Comparison of ENCODE assay signal across 11 cellular contexts in genomic region chr1:94820918-94821317, GRCh38. TPM values are rescaled to one million over a fixed set of nuclear protein-coding genes. Genes with fewer than 3 reads are reported as not detected.
A peak's percentile ranks its signal among the peaks of the same experiment; 100 is the strongest.
DNase-seq lines count a peak whose midpoint lies in the region; ATAC-seq and TF ChIP-seq lines count a peak whose summit lies in the region.
"Had no signal": no experiment of that assay in that cellular context is flagged by ENCODE, and none has a peak within 500 bp of the region (broad histone marks: within the 10 kb centered on the region; RNA-seq: fewer than 3 reads in every experiment).

No MANE protein-coding gene starts in this region.

- ATAC-seq in GM21825 (IDR thresholded peaks at IDR 0.05; ENCODE audit: unreplicated experiment) = no peak

- H3K9me3 ChIP-seq in HUES64 (ENCODE audit: insufficient read depth, low read depth, low read length) = peaks cover 5% of the 10 kb centered on the region; the same call in 1 of the 2 replicates

- DNase-seq in AG04449 (ENCODE audit: low read depth, low spot score) = no peak
- DNase-seq in epithelial cell of esophagus (ENCODE audit: low read depth) = peak; percentile 33
- DNase-seq in germinal center (ENCODE audit: low spot score) = no peak
- DNase-seq in superior temporal gyrus (ENCODE audit: extremely low spot score) = no peak
- no peak for DNase-seq in substantia nigra (lab: John Stamatoyannopoulos, UW)
- DNase-seq: activated effector memory CD4-positive, alpha-beta T cell treated with Interleukin-2 at 50 U/mL for 16 hours; NCI-H524 treated with DMSO at 0.1 percent for 48 hours had no signal

- peak overlapping the region; percentile 86 to 93 (median 91) for H3K27ac Mint-ChIP-seq in nephron

- H3K36me3 ChIP-seq in HUES64 (ENCODE audit: insufficient read depth, low read length) = no peaks in the 10 kb centered on the region

- 76% methylated on average over 6 of the region's 7 CpGs for WGBS in HUES64

- H3K4me1 Mint-ChIP-seq in nephron = peaks cover 45% of the 10 kb centered on the region

- no peak overlapping the region for H3K27ac ChIP-seq in HUES64 (ENCODE audit: low read depth, low read length)
- H3K27ac ChIP-seq in substantia nigra (ENCODE audit: low read depth, low read length, poor library complexity, severe bottlenecking) = no peak overlapping the region

- H3K27me3 Mint-ChIP-seq in nephron (ENCODE audit: low read depth) = peaks cover 13% of the 10 kb centered on the region

- CTCF ChIA-PET in AG04449 (lab: Yijun Ruan, JAX) = interaction anchor here (0.7 to 2.9 kb wide), 4 partner anchors 15 to 230 kb away, joined by 3 to 16 read pairs (median 4); no protein-coding TSS in a partner anchor

- peak overlapping the region; percentile 79; the same call in 1 of the 2 replicates for H3K9ac ChIP-seq in HUES64 (ENCODE audit: low read depth, low read length)

- TF ChIP-seq CTCF in AG04449 (IDR thresholded peaks at IDR 0.05; ENCODE audit: insufficient read depth, low read length, missing control alignments) = no peak
- TF ChIP-seq CTCF in epithelial cell of esophagus (IDR thresholded peaks at IDR 0.05; ENCODE audit: insufficient read depth, low read depth, low read length, missing control alignments) = no peak
- TF ChIP-seq CTCF in nephron (IDR thresholded peaks at IDR 0.05; ENCODE audit: unreplicated experiment in 3 of 3) = no peak

- H3K36me3 Mint-ChIP-seq in nephron (ENCODE audit: low read depth) = peaks cover 15% of the 10 kb centered on the region

- peak overlapping the region; percentile 78 to 88 (median 86) for H3K4me3 Mint-ChIP-seq in nephron

- POLR2A ChIA-PET in AG04449 (lab: Yijun Ruan, JAX) = no interaction called here

- peaks cover 10% of the 10 kb centered on the region for H3K9me3 Mint-ChIP-seq in nephron

- H3K4me3 ChIP-seq in AG04449 (ENCODE audit: low read depth, low read length) (peak overlapping the region; percentile 10), HUES64 (ENCODE audit: low read length) (peak overlapping the region; percentile 70), epithelial cell of esophagus (ENCODE audit: low read length) (peak overlapping the region; percentile 64)

- H3K4me1 ChIP-seq in HUES64 (ENCODE audit: insufficient read depth, low read length) = peaks cover 9% of the 10 kb centered on the region

- peaks cover 16% of the 10 kb centered on the region for H3K27me3 ChIP-seq in HUES64 (ENCODE audit: insufficient read depth, low read length)

RNA-seq across cellular contexts. Expression of gene SLC44A3, which starts 0.8 kb away (rescaled TPM):
- 1.0 TPM for polyA plus RNA-seq in HUES64 (2013, experiment 1 of 2)
- polyA plus RNA-seq in HUES64 (2013, experiment 2 of 2) = 2.0 TPM
- polyA plus RNA-seq: neural cell had no signal

Comparison
In these comparisons a context has a peak if more than half of its experiments do, and no peak if none do; other contexts are left out.
1. H3K4me3 ChIP-seq: peak in every context shown above with its lines; median percentile 70 in HUES64; 64 in epithelial cell of esophagus; 10 in AG04449.